Comparison of ENCODE assay signal across 1 cellular context in genomic region chr1:160818207-160818935, GRCh38.
TF ChIP-seq lines count a peak whose summit lies in the region.

No MANE protein-coding gene starts in this region.

TF ChIP-seq in GM23338, 12 proteins besides CTCF, POLR2A, EP300 and RAD21:
- no peak for TF ChIP-seq REST (IDR thresholded peaks at IDR 0.05; ENCODE audit: unreplicated experiment)
- no peak for TF ChIP-seq CREB1 (CRISPR knock-in tag; IDR thresholded peaks at IDR 0.05; ENCODE audit: low read depth)
- no peak for TF ChIP-seq EZH2 (IDR thresholded peaks at IDR 0.05; ENCODE audit: low read depth, unreplicated experiment)
- TF ChIP-seq ETS1 (IDR thresholded peaks at IDR 0.05): no peak
- no peak for TF ChIP-seq EZH2phosphoT487 (IDR thresholded peaks at IDR 0.05; ENCODE audit: unreplicated experiment)
- no peak for TF ChIP-seq NANOG (IDR thresholded peaks at IDR 0.05; ENCODE audit: borderline replicate concordance)
- TF ChIP-seq ZNF462 (CRISPR knock-in tag; IDR thresholded peaks at IDR 0.05): no peak
- TF ChIP-seq JUNB (IDR thresholded peaks at IDR 0.05; ENCODE audit: unreplicated experiment): no peak
- TF ChIP-seq ZNF114 (CRISPR knock-in tag; IDR thresholded peaks at IDR 0.05): no peak
- TF ChIP-seq ZNF331 (CRISPR knock-in tag; IDR thresholded peaks at IDR 0.05; ENCODE audit: low read depth): no peak
- no peak for TF ChIP-seq STAT1 (IDR thresholded peaks at IDR 0.05; ENCODE audit: unreplicated experiment)
- TF ChIP-seq POLR2AphosphoS5 (IDR thresholded peaks at IDR 0.05; ENCODE audit: low read depth): no peak
